Comparison of ENCODE assay signal across 15 cellular contexts in genomic region chr7:137994091-137994688, GRCh38. TPM values are rescaled to one million over a fixed set of nuclear protein-coding genes. Genes with fewer than 3 reads are reported as not detected.
DNase-seq lines count a peak whose midpoint lies in the region; ATAC-seq, FAIRE-seq and TF ChIP-seq lines count a peak whose summit lies in the region.
"Had no signal": no experiment of that assay in that cellular context is flagged by ENCODE, and none has a peak within 500 bp of the region (broad histone marks: within the 10 kb centered on the region; RNA-seq: fewer than 3 reads in every experiment).

No MANE protein-coding gene starts in this region.

- intact Hi-C loops in Calu3 (cut with micrococcal nuclease; ENCODE audit: unreplicated experiment), result no loop called here

- H3K27me3 ChIP-seq in subcutaneous abdominal adipose tissue (ENCODE audit: control insufficient read depth in 5 of 5, insufficient read depth in 4 of 5, low read length in 5 of 5) (no peaks in the 10 kb centered on the region), MG63 (no peaks in the 10 kb centered on the region)

- H3K4me1 ChIP-seq in subcutaneous abdominal adipose tissue (ENCODE audit: control insufficient read depth in 5 of 5, insufficient read depth in 5 of 5, low read length in 5 of 5), result peaks cover 14 to 84% (median 75%) of the 10 kb centered on the region in 5 donors

- H3K27ac ChIP-seq in subcutaneous abdominal adipose tissue (ENCODE audit: low read depth, low read length), result peak overlapping the region; percentile 97
- H3K27ac ChIP-seq: VCaP had no signal

- CTCF ChIA-PET in Calu3 (lab: Charles Lee), result no interaction called here

- H3K9ac ChIP-seq in subcutaneous abdominal adipose tissue (ENCODE audit: low read length in 5 of 5), result no peak overlapping the region

- TF ChIP-seq CTCF in Calu3 (IDR thresholded peaks at IDR 0.05; ENCODE audit: unreplicated experiment), result no peak

- H3K27ac Mint-ChIP-seq in Calu3 (ENCODE audit: unreplicated experiment), result no peak overlapping the region
- H3K27ac Mint-ChIP-seq: CD8-positive, alpha-beta T cell; memory B cell had no signal

- H3K9me3 ChIP-seq in subcutaneous abdominal adipose tissue (ENCODE audit: control insufficient read depth in 5 of 5, low read length in 5 of 5) (no peaks in the 10 kb centered on the region), MG63 (no peaks in the 10 kb centered on the region)

- no peaks in the 10 kb centered on the region for H3K27me3 Mint-ChIP-seq in activated T-cell treated with anti-CD3 and anti-CD28 coated beads, Interleukin-2, amount 50 U/mL, for 4 hours (ENCODE audit: low read depth)
- no peaks in the 10 kb centered on the region for H3K27me3 Mint-ChIP-seq in Calu3 (ENCODE audit: unreplicated experiment)
- H3K27me3 Mint-ChIP-seq: memory B cell had no signal

- H3K4me1 Mint-ChIP-seq in activated T-cell treated with anti-CD3 and anti-CD28 coated beads, Interleukin-2, amount 50 U/mL, for 4 hours (ENCODE audit: low read depth), result peaks cover 37% of the 10 kb centered on the region
- H3K4me1 Mint-ChIP-seq in Calu3 (ENCODE audit: low read depth, unreplicated experiment), result peaks cover 19% of the 10 kb centered on the region

- H3K9me3 Mint-ChIP-seq in activated T-cell treated with anti-CD3 and anti-CD28 coated beads, Interleukin-2, amount 50 U/mL, for 4 hours, result no peaks in the 10 kb centered on the region
- H3K9me3 Mint-ChIP-seq in Calu3 (ENCODE audit: low read depth, unreplicated experiment), result no peaks in the 10 kb centered on the region
- H3K9me3 Mint-ChIP-seq: CD8-positive, alpha-beta T cell; memory B cell had no signal

- H3K36me3 ChIP-seq in subcutaneous abdominal adipose tissue (ENCODE audit: control insufficient read depth in 5 of 5, insufficient read depth in 5 of 5, low read length in 5 of 5) (no peaks in the 10 kb centered on the region), MG63 (peaks cover 12% of the 10 kb centered on the region; the same call in 1 of the 2 replicates)

- no peak overlapping the region for H3K4me3 Mint-ChIP-seq in activated T-cell treated with anti-CD3 and anti-CD28 coated beads, Interleukin-2, amount 50 U/mL, for 4 hours
- no peak overlapping the region for H3K4me3 Mint-ChIP-seq in Calu3 (ENCODE audit: low read depth, unreplicated experiment)
- H3K4me3 Mint-ChIP-seq: CD8-positive, alpha-beta T cell; memory B cell had no signal

- no peak overlapping the region for H3K4me3 ChIP-seq in subcutaneous abdominal adipose tissue (ENCODE audit: low read depth in 1 of 5, low read length in 5 of 5)
- H3K4me3 ChIP-seq in MG63, result no peak overlapping the region

- BruUV-seq in Calu3 (replicated peaks; lab: Mats Ljungman, UMichigan), result no TSS peak

- TF ChIP-seq POLR2A in H54 (IDR thresholded peaks at IDR 0.05; ENCODE audit: low read depth, low read length), result no peak

- peaks cover 8% of the 10 kb centered on the region for H3K36me3 Mint-ChIP-seq in activated T-cell treated with anti-CD3 and anti-CD28 coated beads, Interleukin-2, amount 50 U/mL, for 4 hours (ENCODE audit: insufficient read depth)
- no peaks in the 10 kb centered on the region for H3K36me3 Mint-ChIP-seq in Calu3 (ENCODE audit: insufficient read depth, unreplicated experiment)
- H3K36me3 Mint-ChIP-seq: CD8-positive, alpha-beta T cell had no signal

- ATAC-seq in activated T-cell treated with anti-CD3 and anti-CD28 coated beads, Interleukin-2, amount 50 U/mL, for 4 hours, result no peak
- ATAC-seq: CD8-positive, alpha-beta T cell had no signal

- peak; percentile 34 for DNase-seq in NCI-H2227 (lab: John Stamatoyannopoulos, UW; ENCODE audit: unreplicated experiment)
- peak; percentile 86 for DNase-seq in amniotic epithelial cell (ENCODE audit: low read depth)
- peak; percentile 44 for DNase-seq in kidney glomerular epithelial cell (lab: John Stamatoyannopoulos, UW)
- no peak for DNase-seq in activated T-cell treated with anti-CD3 and anti-CD28 coated beads, Interleukin-2, amount 50 U/mL, for 4 hours
- no peak for DNase-seq in H54 (ENCODE audit: insufficient read length, low spot score)
- no peak for DNase-seq in MG63
- no peak for DNase-seq in Calu3
- DNase-seq: amniotic stem cell; CD8-positive, alpha-beta T cell; effector CD8-positive, alpha-beta T cell; hypothalamus; RPMI8226 had no signal

- FAIRE-seq in H54 (lab: Jason Lieb, UNC), result no peak

RNA-seq across cellular contexts. Expression of gene CREB3L2, which starts 7.7 kb away (rescaled TPM):
- total RNA-seq in activated T-cell treated with anti-CD3 and anti-CD28 coated beads, Interleukin-2, amount 50 U/mL, for 4 hours, result 10 to 100 TPM; 28.1 to 34.6 (median 29.8) TPM
- 5.0 and 6.0 TPM in 2 replicates for total RNA-seq in MG63 (2014; rRNA removed; shearing (Covaris generic); ENCODE audit: low replicate concordance)
- 34.5 and 39.9 TPM in 2 replicates for total RNA-seq in Calu3 (2022)

Comparison
In these comparisons a context has a peak if more than half of its experiments do, and no peak if none do; other contexts are left out.
1. DNase-seq: peak in NCI-H2227 (single experiment), amniotic epithelial cell (single experiment) and kidney glomerular epithelial cell (single experiment); none in activated T-cell treated with anti-CD3 and anti-CD28 coated beads, Interleukin-2, amount 50 U/mL, for 4 hours (single experiment), H54 (single experiment), MG63 (single experiment) and Calu3 (single experiment).